ENCODE assay signal across 8 cellular contexts in genomic region chr10:132536241-132536963, GRCh38. TPM values are rescaled to one million over a fixed set of nuclear protein-coding genes. Genes with fewer than 3 reads are reported as not detected.
A peak's percentile ranks its signal among the peaks of the same experiment; 100 is the strongest.
DNase-seq lines count a peak whose midpoint lies in the region; ATAC-seq and TF ChIP-seq lines count a peak whose summit lies in the region.

No MANE protein-coding gene starts in this region.

- H3K36me3 Mint-ChIP-seq in activated T-helper 2 cell treated with anti-CD3 and anti-CD28 coated beads, Interferon-gamma antibody, Interleukin-2, Interleukin-4, amounts not matched to agents 10 μg/mL and 5 μg/mL and 100 μg/mL, durations not matched to agents 14 hours and 24 hours and 36 hours (ENCODE audit: low read depth) = peaks cover 18% of the 10 kb centered on the region

- 33% methylated on average over 30 of the region's 30 CpGs for WGBS in hepatocyte (ENCODE audit: low lambda C conversion rate, missing lambda C conversion rate)

- no peaks in the 10 kb centered on the region for H3K9me2 ChIP-seq in hepatocyte (replicated peaks; ENCODE audit: insufficient read depth)

- H3K36me3 ChIP-seq in hepatocyte (replicated peaks; ENCODE audit: insufficient read depth, low read depth) (no peaks in the 10 kb centered on the region), gastrocnemius medialis (no peaks in the 10 kb centered on the region)

- no peak for TF ChIP-seq POLR2A in gastrocnemius medialis (IDR thresholded peaks at IDR 0.05)

- peak; percentile 26 for TF ChIP-seq CTCF in hepatocyte (IDR thresholded peaks at IDR 0.05; ENCODE audit: poor library complexity)
- peak in 1 of 5 experiments; percentile 31 for TF ChIP-seq CTCF in gastrocnemius medialis (IDR thresholded peaks at IDR 0.05 in 4 of 5, conservative IDR thresholded peaks at IDR 0.05 in 1 of 5)

- H3K27me3 ChIP-seq in hepatocyte (no peaks in the 10 kb centered on the region), gastrocnemius medialis (peaks cover 0 to 8% (median 0%) of the 10 kb centered on the region in 3 donors)

- H3K27ac ChIP-seq in hepatocyte (peak overlapping the region; percentile 83), gastrocnemius medialis (peak overlapping the region; percentile 83 to 94 (median 91))

- H3K9me3 Mint-ChIP-seq in activated T-helper 2 cell treated with anti-CD3 and anti-CD28 coated beads, Interferon-gamma antibody, Interleukin-2, Interleukin-4, amounts not matched to agents 10 μg/mL and 5 μg/mL and 100 μg/mL, durations not matched to agents 14 hours and 24 hours and 36 hours = peaks cover 10% of the 10 kb centered on the region

- H3K4me3 ChIP-seq in hepatocyte = peak overlapping the region; percentile 43
- peak overlapping the region; percentile 62 to 82 (median 73) for H3K4me3 ChIP-seq in gastrocnemius medialis

- H2AFZ ChIP-seq in hepatocyte = peak overlapping the region; percentile 55

- H3K4me1 Mint-ChIP-seq in activated T-helper 2 cell treated with anti-CD3 and anti-CD28 coated beads, Interferon-gamma antibody, Interleukin-2, Interleukin-4, amounts not matched to agents 10 μg/mL and 5 μg/mL and 100 μg/mL, durations not matched to agents 14 hours and 24 hours and 36 hours (ENCODE audit: low read depth) = peaks cover 33% of the 10 kb centered on the region

- H3K4me2 ChIP-seq in hepatocyte = peak overlapping the region; percentile 84

- H3K4me3 Mint-ChIP-seq in activated T-helper 2 cell treated with anti-CD3 and anti-CD28 coated beads, Interferon-gamma antibody, Interleukin-2, Interleukin-4, amounts not matched to agents 10 μg/mL and 5 μg/mL and 100 μg/mL, durations not matched to agents 14 hours and 24 hours and 36 hours (ENCODE audit: low read depth) = peak overlapping the region; percentile 61

- H3K9me3 ChIP-seq in hepatocyte (ENCODE audit: low read depth) (no peaks in the 10 kb centered on the region), gastrocnemius medialis (no peaks in the 10 kb centered on the region)

- H3K4me1 ChIP-seq in hepatocyte (ENCODE audit: insufficient read depth) (peaks cover 40% of the 10 kb centered on the region), gastrocnemius medialis (peaks cover 44 to 45% of the 10 kb centered on the region in 2 donors)

- no peak overlapping the region for H3K27ac Mint-ChIP-seq in activated T-helper 2 cell treated with anti-CD3 and anti-CD28 coated beads, Interferon-gamma antibody, Interleukin-2, Interleukin-4, amounts not matched to agents 10 μg/mL and 5 μg/mL and 100 μg/mL, durations not matched to agents 14 hours and 24 hours and 36 hours

- peaks cover 14% of the 10 kb centered on the region for H3K27me3 Mint-ChIP-seq in activated T-helper 2 cell treated with anti-CD3 and anti-CD28 coated beads, Interferon-gamma antibody, Interleukin-2, Interleukin-4, amounts not matched to agents 10 μg/mL and 5 μg/mL and 100 μg/mL, durations not matched to agents 14 hours and 24 hours and 36 hours (ENCODE audit: low read depth)

- in situ Hi-C loops in gastrocnemius medialis (cut with MboI; ENCODE audit: low sequenced_read_pairs in 4 of 4) = loop anchor here (10.0 to 25.0 kb wide), 3 partner anchors 98 to 149 kb away; partner anchors contain the start of gene PWWP2B (in 1 of the 4)

- no peak for DNase-seq in activated T-helper 2 cell treated with anti-CD3 and anti-CD28 coated beads, Interferon-gamma antibody, Interleukin-2, Interleukin-4, amounts not matched to agents 10 μg/mL and 5 μg/mL and 100 μg/mL, durations not matched to agents 14 hours and 24 hours and 36 hours (ENCODE audit: low spot score)
- DNase-seq in hepatocyte (ENCODE audit: low spot score) (no peak), gastrocnemius medialis (peak in 1 of 2 donors; percentile 37), UCSD-AML1 (lab: John Stamatoyannopoulos, UW; ENCODE audit: unreplicated experiment) (no peak), NCI-H1694 treated with DMSO at 0.1 percent for 48 hours (lab: John Stamatoyannopoulos, UW) (no peak), NCI-H187 (lab: John Stamatoyannopoulos, UW) (no peak)

- ATAC-seq in GM18511 (IDR thresholded peaks at IDR 0.05; ENCODE audit: unreplicated experiment) (peak; percentile 7), HG03442 (IDR thresholded peaks at IDR 0.05; ENCODE audit: unreplicated experiment) (peak; percentile 0), gastrocnemius medialis (peak; percentile 11 to 13)

- intact Hi-C loops in activated T-helper 2 cell treated with anti-CD3 and anti-CD28 coated beads, Interferon-gamma antibody, Interleukin-2, Interleukin-4, amounts not matched to agents 10 μg/mL and 5 μg/mL and 100 μg/mL, durations not matched to agents 14 hours and 24 hours and 36 hours (cut with micrococcal nuclease) = loop anchor here (2.0 to 10.0 kb wide), 7 partner anchors 52 to 841 kb away; partner anchors contain the start of genes DPYSL4, LRRC27, PAOX and TUBGCP2
- intact Hi-C loops in gastrocnemius medialis (cut with DNase I; ENCODE audit: low total_unique reads) = loop anchor here (2.0 to 5.0 kb wide), 3 partner anchors 36 to 772 kb away; partner anchors contain the start of genes LRRC27, TUBGCP2 and ZNF511

- peaks cover 30% of the 10 kb centered on the region for H3K79me2 ChIP-seq in hepatocyte

- H4K20me1 ChIP-seq in hepatocyte (ENCODE audit: insufficient read depth, poor library complexity, severe bottlenecking) = peaks cover 21% of the 10 kb centered on the region

RNA-seq across cellular contexts. Expression of gene INPP5A, which starts 1.2 kb away (rescaled TPM):
- total RNA-seq in activated T-helper 2 cell treated with anti-CD3 and anti-CD28 coated beads, Interferon-gamma antibody, Interleukin-2, Interleukin-4, amounts not matched to agents 10 μg/mL and 5 μg/mL and 100 μg/mL, durations not matched to agents 14 hours and 24 hours and 36 hours = 13.0 and 13.8 TPM in 2 replicates
- total RNA-seq in hepatocyte (53.6 and 55.8 TPM in 2 replicates), gastrocnemius medialis (100 to 1,000 TPM in 2 of 4 donors, 10 to 100 TPM in 2; 74.9 to 107 (median 92.4) TPM)
- polyA plus RNA-seq in hepatocyte = 35.1 and 41.2 TPM in 2 replicates
